In the genomic region with DNA sequence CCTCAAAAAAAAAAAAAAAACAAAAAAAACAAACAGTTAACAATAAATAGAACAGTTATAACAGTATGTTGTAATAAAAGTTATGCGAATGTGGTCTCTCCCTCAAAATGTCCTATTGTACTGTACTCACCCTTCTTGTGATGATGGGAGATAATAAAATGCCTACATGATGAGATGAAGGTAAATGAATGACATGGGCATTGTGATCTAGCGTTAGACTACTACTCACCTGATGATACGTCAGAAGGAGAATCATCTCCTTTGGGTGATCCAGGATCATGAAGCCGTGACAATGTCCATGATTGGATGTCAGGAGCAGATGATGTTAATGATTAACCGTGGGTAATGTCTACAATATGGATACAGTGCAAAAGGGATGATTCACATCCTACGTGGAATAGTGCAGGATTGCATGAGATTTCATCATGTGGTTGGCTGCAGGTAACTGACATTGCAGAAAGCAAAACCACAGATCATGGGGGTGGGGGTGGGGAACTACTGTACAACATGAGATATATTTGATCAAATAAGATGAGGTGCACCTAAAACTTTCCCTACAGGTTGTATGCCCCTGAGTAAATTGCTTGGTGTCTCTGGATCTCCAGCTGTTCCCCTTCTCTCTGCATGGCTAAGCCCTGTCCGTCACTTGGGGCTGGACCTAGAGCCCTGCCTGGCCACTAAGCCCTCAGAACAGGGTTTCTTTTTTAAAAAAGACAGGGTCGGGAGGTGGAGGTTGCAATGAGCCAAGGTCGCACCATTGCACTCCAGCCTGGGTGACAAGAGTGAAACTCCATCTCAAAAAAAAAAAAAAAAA, we compare ENCODE assay signal across 9 cellular contexts. TPM values are rescaled to one million over a fixed set of nuclear protein-coding genes. Genes with fewer than 3 reads are reported as not detected.
A peak's percentile ranks its signal among the peaks of the same experiment; 100 is the strongest.
DNase-seq lines count a peak whose midpoint lies in the region; ATAC-seq and TF ChIP-seq lines count a peak whose summit lies in the region.
"Had no signal": no experiment of that assay in that cellular context is flagged by ENCODE, and none has a peak within 500 bp of the region (broad histone marks: within the 10 kb centered on the region; RNA-seq: fewer than 3 reads in every experiment).

No MANE protein-coding gene starts in this region.

- peak overlapping the region; percentile 37 for H3K27ac Mint-ChIP-seq in activated CD8-positive, alpha-beta memory T cell treated with anti-CD3 and anti-CD28 coated beads, Interleukin-2, amount 10 ng/mL, durations not matched to agents 7 days and 5 days
- peak overlapping the region in 4 of 5 experiments; percentile 92 to 98 (median 95) for H3K27ac Mint-ChIP-seq in brain

- no peaks in the 10 kb centered on the region for H3K27me3 Mint-ChIP-seq in activated CD8-positive, alpha-beta memory T cell treated with anti-CD3 and anti-CD28 coated beads, Interleukin-2, amount 10 ng/mL, durations not matched to agents 7 days and 5 days
- peaks cover 3% of the 10 kb centered on the region for H3K27me3 Mint-ChIP-seq in brain

- H4K20me1 ChIP-seq in osteoblast (ENCODE audit: insufficient read depth, low read length) = no peaks in the 10 kb centered on the region

- CTCF ChIA-PET in activated CD8-positive, alpha-beta memory T cell treated with anti-CD3 and anti-CD28 coated beads, Interleukin-2, amount 10 ng/mL, durations not matched to agents 7 days and 5 days (lab: Charles Lee) = interaction anchor here (0.7 to 2.5 kb wide), 2 partner anchors 22 to 40 kb away, joined by 4 to 7 read pairs; a partner anchor contains a TSS

- H3K4me1 Mint-ChIP-seq in activated CD8-positive, alpha-beta memory T cell treated with anti-CD3 and anti-CD28 coated beads, Interleukin-2, amount 10 ng/mL, durations not matched to agents 7 days and 5 days = peaks cover 24% of the 10 kb centered on the region
- peaks cover 24% of the 10 kb centered on the region for H3K4me1 Mint-ChIP-seq in brain

- TF ChIP-seq CTCF in brain (conservative IDR thresholded peaks at IDR 0.05) (no peak), osteoblast (IDR thresholded peaks at IDR 0.05; ENCODE audit: extremely low read depth, low read depth, low read length) (no peak), body of pancreas (IDR thresholded peaks at IDR 0.05) (no peak)

- H3K4me1 ChIP-seq in osteoblast (ENCODE audit: insufficient read depth, low read length) = peaks cover under 1% of the 10 kb centered on the region
- H3K4me1 ChIP-seq in body of pancreas = peaks cover 2% of the 10 kb centered on the region

- H3K27me3 ChIP-seq in osteoblast (ENCODE audit: insufficient read depth, low read length) (no peaks in the 10 kb centered on the region), body of pancreas (no peaks in the 10 kb centered on the region)

- H3K36me3 ChIP-seq in osteoblast (ENCODE audit: insufficient read depth, low read length) = no peaks in the 10 kb centered on the region
- H3K36me3 ChIP-seq in body of pancreas (replicated peaks in 1 of 2; ENCODE audit: insufficient read depth in 1 of 2, low read depth in 2 of 2) = peaks cover 0 to 2% of the 10 kb centered on the region in 2 donors

- H3K27ac ChIP-seq in osteoblast (ENCODE audit: low read depth, low read length) (no peak overlapping the region), body of pancreas (peak overlapping the region in 1 of 4 donors; percentile 25)
- H3K27ac ChIP-seq: parathyroid adenoma had no signal

- no peak for DNase-seq in activated CD8-positive, alpha-beta memory T cell treated with anti-CD3 and anti-CD28 coated beads, Interleukin-2, amount 10 ng/mL, durations not matched to agents 7 days and 5 days
- no peak for DNase-seq in activated CD8-positive, alpha-beta memory T cell treated with anti-CD3 and anti-CD28 coated beads, Interleukin-2, amount 50 U/mL, for 48 hours
- DNase-seq in NCI-H2107 treated with DMSO at 0.1 percent for 48 hours (lab: John Stamatoyannopoulos, UW; ENCODE audit: unreplicated experiment) (peak; percentile 28), renal cortical epithelial cell (ENCODE audit: low read depth) (peak; percentile 100), osteoblast (ENCODE audit: insufficient read length, low spot score, missing footprints) (no peak), body of pancreas (no peak)

- no peaks in the 10 kb centered on the region for H3K79me2 ChIP-seq in osteoblast (ENCODE audit: insufficient read depth, low read length)
- H3K79me2 ChIP-seq: parathyroid adenoma had no signal

- H3K4me2 ChIP-seq in osteoblast (ENCODE audit: insufficient read depth, low read length) = no peak overlapping the region

- 60 to 70% methylated on average over 9 of the region's 9 CpGs for WGBS in body of pancreas, 2 donors

- H3K4me3 Mint-ChIP-seq in activated CD8-positive, alpha-beta memory T cell treated with anti-CD3 and anti-CD28 coated beads, Interleukin-2, amount 10 ng/mL, durations not matched to agents 7 days and 5 days = no peak overlapping the region
- H3K4me3 Mint-ChIP-seq in brain = peak overlapping the region in 4 of 5 experiments; percentile 53 to 65 (median 61)

- no peaks in the 10 kb centered on the region for H3K9me3 Mint-ChIP-seq in activated CD8-positive, alpha-beta memory T cell treated with anti-CD3 and anti-CD28 coated beads, Interleukin-2, amount 10 ng/mL, durations not matched to agents 7 days and 5 days (ENCODE audit: low read depth)
- peaks cover 0 to 14% (median 3%) of the 10 kb centered on the region in 5 experiments for H3K9me3 Mint-ChIP-seq in brain

- H2AFZ ChIP-seq in osteoblast (ENCODE audit: low read length) = no peak overlapping the region

- no peak for TF ChIP-seq POLR2A in body of pancreas (IDR thresholded peaks at IDR 0.05)

- H3K9me3 ChIP-seq in osteoblast (ENCODE audit: low read depth, low read length) (no peaks in the 10 kb centered on the region), body of pancreas (no peaks in the 10 kb centered on the region)

- H3K4me3 ChIP-seq in osteoblast (ENCODE audit: insufficient read depth, low read length) (no peak overlapping the region), body of pancreas (no peak overlapping the region)

- intact Hi-C loops in body of pancreas (cut with DNase I) = no loop called here

- H3K36me3 Mint-ChIP-seq in activated CD8-positive, alpha-beta memory T cell treated with anti-CD3 and anti-CD28 coated beads, Interleukin-2, amount 10 ng/mL, durations not matched to agents 7 days and 5 days = peaks cover 9% of the 10 kb centered on the region
- H3K36me3 Mint-ChIP-seq in brain = peaks cover 11% of the 10 kb centered on the region

- ATAC-seq in activated CD8-positive, alpha-beta memory T cell treated with anti-CD3 and anti-CD28 coated beads, Interleukin-2, amount 10 ng/mL, durations not matched to agents 7 days and 5 days = no peak
- ATAC-seq in GM21367 (IDR thresholded peaks at IDR 0.05; ENCODE audit: unreplicated experiment) (no peak), body of pancreas (no peak)

RNA-seq across cellular contexts. Expression of a gene that starts 6.2 kb away (rescaled TPM):
- total RNA-seq in activated CD8-positive, alpha-beta memory T cell treated with anti-CD3 and anti-CD28 coated beads, Interleukin-2, amount 10 ng/mL, durations not matched to agents 7 days and 5 days = 100 to 1,000 TPM; 114 to 173 TPM
- polyA plus RNA-seq in brain (ENCODE audit: insufficient read depth, low read depth, low replicate concordance) = 63.0 TPM
- 114 and 166 TPM in 2 replicates for total RNA-seq in renal cortical epithelial cell
- total RNA-seq in osteoblast = 73.1 and 104 TPM in 2 replicates
- total RNA-seq in body of pancreas = 10 to 100 TPM; 36.1 to 95.9 TPM

RNA-seq across cellular contexts. Expression of a gene that starts 21.3 kb away (rescaled TPM):
- 10 to 100 TPM; 22.4 to 25.4 TPM for total RNA-seq in activated CD8-positive, alpha-beta memory T cell treated with anti-CD3 and anti-CD28 coated beads, Interleukin-2, amount 10 ng/mL, durations not matched to agents 7 days and 5 days
- 28.7 TPM for polyA plus RNA-seq in brain (ENCODE audit: insufficient read depth, low read depth, low replicate concordance)
- total RNA-seq in renal cortical epithelial cell (22.0 and 114 TPM in 2 replicates), osteoblast (176 and 213 TPM in 2 replicates), body of pancreas (10 to 100 TPM; 13.2 to 19.8 TPM)

RNA-seq across cellular contexts. Expression of a gene that starts 55.0 kb away (rescaled TPM):
- 1 to 10 TPM; 2.9 to 5.0 TPM for total RNA-seq in activated CD8-positive, alpha-beta memory T cell treated with anti-CD3 and anti-CD28 coated beads, Interleukin-2, amount 10 ng/mL, durations not matched to agents 7 days and 5 days
- polyA plus RNA-seq in brain (ENCODE audit: insufficient read depth, low read depth, low replicate concordance) = 185 TPM
- 23.8 and 77.9 TPM in 2 replicates for total RNA-seq in renal cortical epithelial cell
- total RNA-seq in osteoblast = 39.5 and 49.6 TPM in 2 replicates
- total RNA-seq in body of pancreas = 10 to 100 TPM; 13.8 to 15.6 TPM

Comparison
In these comparisons a context has a peak if more than half of its experiments do, and no peak if none do; other contexts are left out.
1. DNase-seq: peak in NCI-H2107 treated with DMSO at 0.1 percent for 48 hours (single experiment) and renal cortical epithelial cell (single experiment); none in activated CD8-positive, alpha-beta memory T cell treated with anti-CD3 and anti-CD28 coated beads, Interleukin-2, amount 10 ng/mL, durations not matched to agents 7 days and 5 days (single experiment), activated CD8-positive, alpha-beta memory T cell treated with anti-CD3 and anti-CD28 coated beads, Interleukin-2, amount 50 U/mL, for 48 hours (single experiment), osteoblast (single experiment) and body of pancreas (0 of 4).